13 cellular contexts compared by ENCODE assay signal in the genomic region with DNA sequence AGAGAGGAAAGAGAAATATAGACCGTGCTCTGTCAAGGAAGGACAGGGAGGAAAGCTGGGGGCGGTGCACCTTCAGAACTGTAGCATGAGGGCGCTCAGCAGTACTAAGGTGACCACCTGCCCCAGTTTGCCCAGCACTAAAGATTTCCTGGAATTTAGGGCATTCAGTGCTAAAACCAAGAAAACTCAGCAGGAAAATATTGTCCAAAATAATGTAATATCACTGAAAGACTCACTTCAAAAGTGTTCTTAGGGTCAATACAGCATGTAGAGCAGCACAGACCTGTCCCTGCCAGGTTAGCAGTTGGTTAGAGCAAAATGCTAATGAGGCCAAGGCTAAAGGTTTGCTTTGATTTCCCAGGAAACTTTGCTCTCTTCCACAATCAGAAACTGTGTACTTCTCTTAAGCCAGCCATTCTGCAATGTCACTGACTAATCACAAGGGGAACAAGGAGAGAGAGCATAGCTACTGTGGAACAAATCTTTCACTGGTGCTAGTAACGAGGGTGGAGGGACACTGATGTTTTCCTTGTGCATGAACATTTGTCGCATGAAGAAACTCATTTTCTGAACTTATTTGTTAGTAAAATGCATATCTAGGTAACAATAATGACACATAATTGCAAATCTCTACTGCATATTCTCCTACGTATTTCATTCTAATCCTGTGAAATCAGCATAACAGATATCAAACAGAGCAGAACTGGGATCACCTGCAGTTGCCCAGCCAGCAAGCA. TPM values are rescaled to one million over a fixed set of nuclear protein-coding genes. Genes with fewer than 3 reads are reported as not detected.
DNase-seq lines count a peak whose midpoint lies in the region; ATAC-seq and TF ChIP-seq lines count a peak whose summit lies in the region.
"Had no signal": no experiment of that assay in that cellular context is flagged by ENCODE, and none has a peak within 500 bp of the region (broad histone marks: within the 10 kb centered on the region; RNA-seq: fewer than 3 reads in every experiment).

No MANE protein-coding gene starts in this region.

- TF ChIP-seq CTCF in AG10803 (conservative IDR thresholded peaks at IDR 0.05; ENCODE audit: low read length) (peak; percentile 49), endodermal cell (conservative IDR thresholded peaks at IDR 0.05) (no peak)

- H3K27ac ChIP-seq in endodermal cell (ENCODE audit: low read depth, low read length) (no peak overlapping the region), muscle layer of duodenum (ENCODE audit: low read length) (peak overlapping the region; percentile 73)
- H3K27ac ChIP-seq: tibial nerve had no signal

- peaks cover 6% of the 10 kb centered on the region for H3K4me1 ChIP-seq in endodermal cell (ENCODE audit: control insufficient read depth, insufficient read depth, low read length)
- peaks cover 0 to 5% of the 10 kb centered on the region in 2 donors for H3K4me1 ChIP-seq in muscle layer of duodenum (ENCODE audit: control insufficient read depth in 1 of 2, insufficient read depth in 2 of 2, low read length in 2 of 2)

- H3K9ac ChIP-seq in endodermal cell (ENCODE audit: extremely low read depth, low read length, poor library complexity, severe bottlenecking) = no peak overlapping the region

- no peaks in the 10 kb centered on the region for H3K36me3 ChIP-seq in endodermal cell (ENCODE audit: control insufficient read depth, insufficient read depth, low read length)
- no peaks in the 10 kb centered on the region for H3K36me3 ChIP-seq in muscle layer of duodenum (ENCODE audit: control insufficient read depth in 1 of 2, insufficient read depth in 2 of 2, low read length in 2 of 2)
- H3K36me3 ChIP-seq: tibial nerve had no signal

- POLR2A ChIA-PET in T-cell (lab: Charles Lee) = no interaction called here

- H3K9me3 Mint-ChIP-seq in endodermal cell = no peaks in the 10 kb centered on the region
- no peaks in the 10 kb centered on the region for H3K9me3 Mint-ChIP-seq in T-cell
- H3K9me3 Mint-ChIP-seq in activated T-helper 2 cell treated with anti-CD3 and anti-CD28 coated beads, Interferon-gamma antibody, Interleukin-2, Interleukin-4, amounts not matched to agents 10 μg/mL and 5 μg/mL and 100 μg/mL, durations not matched to agents 14 hours and 24 hours and 36 hours = no peaks in the 10 kb centered on the region
- H3K9me3 Mint-ChIP-seq: activated CD8-positive, alpha-beta T cell treated with anti-CD3 and anti-CD28 coated beads for 36 hours; CD4-positive, CD25-positive, alpha-beta regulatory T cell; central memory CD8-positive, alpha-beta T cell had no signal

- no peak overlapping the region for H3K4me3 ChIP-seq in AG10803 (ENCODE audit: low read length)
- no peak overlapping the region for H3K4me3 ChIP-seq in endodermal cell (ENCODE audit: low read length)
- H3K4me3 ChIP-seq in muscle layer of duodenum (ENCODE audit: low read depth in 1 of 2, low read length in 2 of 2) = peak overlapping the region in 1 of 2 donors; percentile 55
- H3K4me3 ChIP-seq: tibial nerve had no signal

- CTCF ChIA-PET in T-cell (lab: Charles Lee) = no interaction called here

- 76 to 83% methylated on average over 2 to 6 of the region's 6 CpGs for WGBS in endodermal cell (ENCODE audit: insufficient coverage in 1 of 2, insufficient read length in 1 of 2), 2 experiments

- H3K27ac Mint-ChIP-seq in endodermal cell = no peak overlapping the region
- no peak overlapping the region for H3K27ac Mint-ChIP-seq in T-cell
- no peak overlapping the region for H3K27ac Mint-ChIP-seq in activated T-helper 2 cell treated with anti-CD3 and anti-CD28 coated beads, Interferon-gamma antibody, Interleukin-2, Interleukin-4, amounts not matched to agents 10 μg/mL and 5 μg/mL and 100 μg/mL, durations not matched to agents 14 hours and 24 hours and 36 hours
- H3K27ac Mint-ChIP-seq: activated CD8-positive, alpha-beta T cell treated with anti-CD3 and anti-CD28 coated beads for 36 hours; CD4-positive, CD25-positive, alpha-beta regulatory T cell had no signal

- intact Hi-C loops in activated T-helper 2 cell treated with anti-CD3 and anti-CD28 coated beads, Interferon-gamma antibody, Interleukin-2, Interleukin-4, amounts not matched to agents 10 μg/mL and 5 μg/mL and 100 μg/mL, durations not matched to agents 14 hours and 24 hours and 36 hours (cut with micrococcal nuclease) = no loop called here

- peak; percentile 36 for DNase-seq in AG10803 (ENCODE audit: low read depth)
- DNase-seq in NCI-H526 treated with DMSO at 0.1 percent for 48 hours (lab: John Stamatoyannopoulos, UW) = peak; percentile 31
- DNase-seq in endodermal cell = peak; percentile 59
- DNase-seq in T-cell = no peak
- no peak for DNase-seq in SKM-1 treated with dmso at 0.1 percent for 144 hours (lab: John Stamatoyannopoulos, UW; ENCODE audit: unreplicated experiment)
- no peak for DNase-seq in activated T-helper 2 cell treated with anti-CD3 and anti-CD28 coated beads, Interferon-gamma antibody, Interleukin-2, Interleukin-4, amounts not matched to agents 10 μg/mL and 5 μg/mL and 100 μg/mL, durations not matched to agents 14 hours and 24 hours and 36 hours (ENCODE audit: low spot score)
- DNase-seq: activated CD8-positive, alpha-beta T cell treated with anti-CD3 and anti-CD28 coated beads for 36 hours; CD4-positive, CD25-positive, alpha-beta regulatory T cell; islet precursor cell had no signal

- H3K27me3 Mint-ChIP-seq in endodermal cell (ENCODE audit: insufficient read depth) (no peaks in the 10 kb centered on the region), T-cell (no peaks in the 10 kb centered on the region)
- peaks cover 9% of the 10 kb centered on the region for H3K27me3 Mint-ChIP-seq in activated T-helper 2 cell treated with anti-CD3 and anti-CD28 coated beads, Interferon-gamma antibody, Interleukin-2, Interleukin-4, amounts not matched to agents 10 μg/mL and 5 μg/mL and 100 μg/mL, durations not matched to agents 14 hours and 24 hours and 36 hours (ENCODE audit: low read depth)
- H3K27me3 Mint-ChIP-seq: activated CD8-positive, alpha-beta T cell treated with anti-CD3 and anti-CD28 coated beads for 36 hours; CD4-positive, CD25-positive, alpha-beta regulatory T cell; central memory CD8-positive, alpha-beta T cell had no signal

- no peaks in the 10 kb centered on the region for H3K9me3 ChIP-seq in endodermal cell (ENCODE audit: control insufficient read depth, low read length)
- H3K9me3 ChIP-seq in muscle layer of duodenum (ENCODE audit: control insufficient read depth in 1 of 2, low read length in 2 of 2) = no peaks in the 10 kb centered on the region
- H3K9me3 ChIP-seq: tibial nerve had no signal

- no peak overlapping the region for H3K4me3 Mint-ChIP-seq in endodermal cell
- H3K4me3 Mint-ChIP-seq in T-cell = no peak overlapping the region
- H3K4me3 Mint-ChIP-seq in activated T-helper 2 cell treated with anti-CD3 and anti-CD28 coated beads, Interferon-gamma antibody, Interleukin-2, Interleukin-4, amounts not matched to agents 10 μg/mL and 5 μg/mL and 100 μg/mL, durations not matched to agents 14 hours and 24 hours and 36 hours (ENCODE audit: low read depth) = no peak overlapping the region
- H3K4me3 Mint-ChIP-seq: activated CD8-positive, alpha-beta T cell treated with anti-CD3 and anti-CD28 coated beads for 36 hours; CD4-positive, CD25-positive, alpha-beta regulatory T cell; central memory CD8-positive, alpha-beta T cell had no signal

- ATAC-seq in T-cell (replicated peaks in 1 of 4) (no peak), HG02981 (IDR thresholded peaks at IDR 0.05; ENCODE audit: unreplicated experiment) (no peak)
- ATAC-seq: activated CD8-positive, alpha-beta T cell treated with anti-CD3 and anti-CD28 coated beads for 36 hours had no signal

- H3K4me1 Mint-ChIP-seq in endodermal cell = peaks cover 40% of the 10 kb centered on the region
- H3K4me1 Mint-ChIP-seq in T-cell = peaks cover 17 to 19% (median 17%) of the 10 kb centered on the region in 3 donors
- peaks cover 13% of the 10 kb centered on the region for H3K4me1 Mint-ChIP-seq in activated T-helper 2 cell treated with anti-CD3 and anti-CD28 coated beads, Interferon-gamma antibody, Interleukin-2, Interleukin-4, amounts not matched to agents 10 μg/mL and 5 μg/mL and 100 μg/mL, durations not matched to agents 14 hours and 24 hours and 36 hours (ENCODE audit: low read depth)

- H3K27me3 ChIP-seq in endodermal cell (ENCODE audit: control insufficient read depth, insufficient read depth, low read length, poor library complexity, severe bottlenecking) (no peaks in the 10 kb centered on the region), muscle layer of duodenum (ENCODE audit: low read depth, low read length) (no peaks in the 10 kb centered on the region)
- H3K27me3 ChIP-seq: tibial nerve had no signal

- H3K36me3 Mint-ChIP-seq in endodermal cell (ENCODE audit: low read depth) = no peaks in the 10 kb centered on the region
- no peaks in the 10 kb centered on the region for H3K36me3 Mint-ChIP-seq in T-cell
- no peaks in the 10 kb centered on the region for H3K36me3 Mint-ChIP-seq in activated T-helper 2 cell treated with anti-CD3 and anti-CD28 coated beads, Interferon-gamma antibody, Interleukin-2, Interleukin-4, amounts not matched to agents 10 μg/mL and 5 μg/mL and 100 μg/mL, durations not matched to agents 14 hours and 24 hours and 36 hours (ENCODE audit: low read depth)
- H3K36me3 Mint-ChIP-seq: CD4-positive, CD25-positive, alpha-beta regulatory T cell had no signal

RNA-seq across cellular contexts. Expression of gene GRAMD2B, which starts 53.0 kb away (rescaled TPM):
- total RNA-seq in endodermal cell (10 to 100 TPM in 1 of 2 donors, 1 to 10 TPM in 1; 8.4 to 11.1 TPM), T-cell (10 to 100 TPM in 1 of 5 donors, 1 to 10 TPM in 4; 5.7 to 14.1 (median 6.0) TPM)
- 4.0 TPM for polyA plus RNA-seq in endodermal cell (2013, experiment 1 of 2)
- 6.3 TPM for polyA plus RNA-seq in endodermal cell (2013, experiment 2 of 2)
- total RNA-seq in activated T-helper 2 cell treated with anti-CD3 and anti-CD28 coated beads, Interferon-gamma antibody, Interleukin-2, Interleukin-4, amounts not matched to agents 10 μg/mL and 5 μg/mL and 100 μg/mL, durations not matched to agents 14 hours and 24 hours and 36 hours = 8.4 and 8.8 TPM in 2 replicates

Comparison
In these comparisons a context has a peak if more than half of its experiments do, and no peak if none do; other contexts are left out.
1. DNase-seq: peak in AG10803 (single experiment), NCI-H526 treated with DMSO at 0.1 percent for 48 hours (single experiment) and endodermal cell (single experiment); none in T-cell (0 of 34), SKM-1 treated with dmso at 0.1 percent for 144 hours (single experiment) and activated T-helper 2 cell treated with anti-CD3 and anti-CD28 coated beads, Interferon-gamma antibody, Interleukin-2, Interleukin-4, amounts not matched to agents 10 μg/mL and 5 μg/mL and 100 μg/mL, durations not matched to agents 14 hours and 24 hours and 36 hours (single experiment).